Comparison of ENCODE assay signal across 2 cellular contexts in the genomic region with DNA sequence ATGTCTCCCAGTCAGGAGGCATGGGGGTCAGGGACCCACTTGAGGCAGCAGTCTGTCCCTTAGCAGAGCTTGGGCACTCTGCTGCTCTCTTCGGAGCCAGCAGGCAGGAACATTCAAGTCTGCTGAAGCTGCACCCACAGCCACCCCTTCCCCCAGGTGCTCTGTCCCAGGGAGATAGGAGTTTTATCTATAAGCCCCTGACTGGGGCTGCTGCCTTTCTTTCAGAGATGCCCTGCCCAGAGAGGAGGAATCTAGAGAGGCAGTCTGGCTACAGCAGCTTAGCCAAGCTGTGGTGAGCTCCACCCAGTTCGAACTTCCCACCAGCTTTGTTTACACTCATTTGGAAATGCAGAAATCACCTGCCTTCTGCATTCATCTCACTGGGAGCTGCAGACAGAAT. TPM values are rescaled to one million over a fixed set of nuclear protein-coding genes. Genes with fewer than 3 reads are reported as not detected.
"Had no signal": no experiment of that assay in that cellular context is flagged by ENCODE, and none has a peak within 500 bp of the region (broad histone marks: within the 10 kb centered on the region; RNA-seq: fewer than 3 reads in every experiment).

No MANE protein-coding gene starts in this region.

RNA-seq across cellular contexts. Expression of a gene that starts 6.5 kb away (rescaled TPM):
- total RNA-seq: LHCN-M2, SJSA1 had no signal
